ENCODE assay signal across 1 cellular context in genomic region chr3:54859204-54859603, GRCh38.
TF ChIP-seq lines count a peak whose summit lies in the region.

No MANE protein-coding gene starts in this region.

TF ChIP-seq in GM23338, 12 proteins besides CTCF, POLR2A, EP300 and RAD21 (continued from another document):
- TF ChIP-seq ZNF462 (CRISPR knock-in tag; IDR thresholded peaks at IDR 0.05) (no peak), REST (IDR thresholded peaks at IDR 0.05; ENCODE audit: unreplicated experiment) (no peak), JUNB (IDR thresholded peaks at IDR 0.05; ENCODE audit: unreplicated experiment) (no peak), ZNF114 (CRISPR knock-in tag; IDR thresholded peaks at IDR 0.05) (no peak), EZH2phosphoT487 (IDR thresholded peaks at IDR 0.05; ENCODE audit: unreplicated experiment) (no peak), NANOG (IDR thresholded peaks at IDR 0.05; ENCODE audit: borderline replicate concordance) (no peak)
